ENCODE assay signal across 1 cellular context in the genomic region with DNA sequence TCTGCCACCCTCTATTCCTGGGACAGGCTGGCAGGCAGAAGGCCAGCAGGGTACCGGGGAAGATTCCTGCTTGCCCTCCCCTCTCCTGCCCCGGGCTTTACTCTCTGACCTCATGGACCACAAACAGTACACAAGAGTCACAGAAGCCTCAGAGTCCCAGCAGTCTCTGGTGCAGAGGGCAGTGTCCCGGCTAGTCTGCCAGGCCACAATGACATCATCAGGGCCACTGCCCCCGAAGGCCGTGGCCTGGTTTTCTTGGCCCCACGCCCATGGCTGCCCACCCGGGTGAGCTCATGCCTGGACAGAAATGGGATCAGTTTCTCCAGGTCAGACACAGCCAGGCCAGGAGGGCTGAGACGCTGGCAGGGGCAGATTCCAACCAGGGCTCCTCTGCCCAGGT.
A peak's percentile ranks its signal among the peaks of the same experiment; 100 is the strongest.
TF ChIP-seq lines count a peak whose summit lies in the region.

No MANE protein-coding gene starts in this region.

TF ChIP-seq in HepG2, 621 proteins besides CTCF, POLR2A, EP300 and RAD21 (continued from another document and continues in another):
- TF ChIP-seq HOXD1 (CRISPR knock-in tag; IDR thresholded peaks at IDR 0.05) (no peak), KLF12 (CRISPR knock-in tag; IDR thresholded peaks at IDR 0.05; ENCODE audit: borderline replicate concordance) (no peak), CC2D1A (CRISPR knock-in tag; IDR thresholded peaks at IDR 0.05) (no peak), ZNF260 (CRISPR knock-in tag; IDR thresholded peaks at IDR 0.05; ENCODE audit: borderline replicate concordance, low read depth) (no peak), ZSCAN29 (CRISPR knock-in tag; conservative IDR thresholded peaks at IDR 0.05) (no peak), ZNF496 (CRISPR knock-in tag; IDR thresholded peaks at IDR 0.05; ENCODE audit: insufficient replicate concordance) (no peak), ZSCAN9 (CRISPR knock-in tag; IDR thresholded peaks at IDR 0.05; ENCODE audit: borderline replicate concordance) (no peak), BRD4 (CRISPR knock-in tag; IDR thresholded peaks at IDR 0.05) (no peak), ZNF543 (CRISPR knock-in tag; IDR thresholded peaks at IDR 0.05) (no peak), ZNF530 (CRISPR knock-in tag; IDR thresholded peaks at IDR 0.05; ENCODE audit: low read depth) (no peak), HOXA7 (CRISPR knock-in tag; IDR thresholded peaks at IDR 0.05) (no peak), ZBTB1 (CRISPR knock-in tag; IDR thresholded peaks at IDR 0.05; ENCODE audit: borderline replicate concordance) (no peak), GLI4 (CRISPR knock-in tag; IDR thresholded peaks at IDR 0.05; ENCODE audit: borderline replicate concordance) (no peak), MXD4 (CRISPR knock-in tag; IDR thresholded peaks at IDR 0.05) (no peak), ZNF143 (CRISPR knock-in tag; IDR thresholded peaks at IDR 0.05) (peak; percentile 73), ZBTB8A (CRISPR knock-in tag; IDR thresholded peaks at IDR 0.05; ENCODE audit: borderline replicate concordance, low read depth) (no peak), STAG1 (CRISPR knock-in tag; IDR thresholded peaks at IDR 0.05) (no peak), ZNF24 (IDR thresholded peaks at IDR 0.05) (no peak), NFYC (CRISPR knock-in tag; IDR thresholded peaks at IDR 0.05) (no peak)
- TF ChIP-seq, protein P1, sequence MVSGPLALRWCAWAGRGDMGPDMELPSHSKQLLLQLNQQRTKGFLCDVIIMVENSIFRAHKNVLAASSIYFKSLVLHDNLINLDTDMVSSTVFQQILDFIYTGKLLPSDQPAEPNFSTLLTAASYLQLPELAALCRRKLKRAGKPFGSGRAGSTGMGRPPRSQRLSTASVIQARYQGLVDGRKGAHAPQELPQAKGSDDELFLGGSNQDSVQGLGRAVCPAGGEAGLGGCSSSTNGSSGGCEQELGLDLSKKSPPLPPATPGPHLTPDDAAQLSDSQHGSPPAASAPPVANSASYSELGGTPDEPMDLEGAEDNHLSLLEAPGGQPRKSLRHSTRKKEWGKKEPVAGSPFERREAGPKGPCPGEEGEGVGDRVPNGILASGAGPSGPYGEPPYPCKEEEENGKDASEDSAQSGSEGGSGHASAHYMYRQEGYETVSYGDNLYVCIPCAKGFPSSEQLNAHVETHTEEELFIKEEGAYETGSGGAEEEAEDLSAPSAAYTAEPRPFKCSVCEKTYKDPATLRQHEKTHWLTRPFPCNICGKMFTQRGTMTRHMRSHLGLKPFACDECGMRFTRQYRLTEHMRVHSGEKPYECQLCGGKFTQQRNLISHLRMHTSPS (CRISPR knock-in tag; IDR thresholded peaks at IDR 0.05; ENCODE audit: low read depth) = peak; percentile 57
- TF ChIP-seq, protein P2, sequence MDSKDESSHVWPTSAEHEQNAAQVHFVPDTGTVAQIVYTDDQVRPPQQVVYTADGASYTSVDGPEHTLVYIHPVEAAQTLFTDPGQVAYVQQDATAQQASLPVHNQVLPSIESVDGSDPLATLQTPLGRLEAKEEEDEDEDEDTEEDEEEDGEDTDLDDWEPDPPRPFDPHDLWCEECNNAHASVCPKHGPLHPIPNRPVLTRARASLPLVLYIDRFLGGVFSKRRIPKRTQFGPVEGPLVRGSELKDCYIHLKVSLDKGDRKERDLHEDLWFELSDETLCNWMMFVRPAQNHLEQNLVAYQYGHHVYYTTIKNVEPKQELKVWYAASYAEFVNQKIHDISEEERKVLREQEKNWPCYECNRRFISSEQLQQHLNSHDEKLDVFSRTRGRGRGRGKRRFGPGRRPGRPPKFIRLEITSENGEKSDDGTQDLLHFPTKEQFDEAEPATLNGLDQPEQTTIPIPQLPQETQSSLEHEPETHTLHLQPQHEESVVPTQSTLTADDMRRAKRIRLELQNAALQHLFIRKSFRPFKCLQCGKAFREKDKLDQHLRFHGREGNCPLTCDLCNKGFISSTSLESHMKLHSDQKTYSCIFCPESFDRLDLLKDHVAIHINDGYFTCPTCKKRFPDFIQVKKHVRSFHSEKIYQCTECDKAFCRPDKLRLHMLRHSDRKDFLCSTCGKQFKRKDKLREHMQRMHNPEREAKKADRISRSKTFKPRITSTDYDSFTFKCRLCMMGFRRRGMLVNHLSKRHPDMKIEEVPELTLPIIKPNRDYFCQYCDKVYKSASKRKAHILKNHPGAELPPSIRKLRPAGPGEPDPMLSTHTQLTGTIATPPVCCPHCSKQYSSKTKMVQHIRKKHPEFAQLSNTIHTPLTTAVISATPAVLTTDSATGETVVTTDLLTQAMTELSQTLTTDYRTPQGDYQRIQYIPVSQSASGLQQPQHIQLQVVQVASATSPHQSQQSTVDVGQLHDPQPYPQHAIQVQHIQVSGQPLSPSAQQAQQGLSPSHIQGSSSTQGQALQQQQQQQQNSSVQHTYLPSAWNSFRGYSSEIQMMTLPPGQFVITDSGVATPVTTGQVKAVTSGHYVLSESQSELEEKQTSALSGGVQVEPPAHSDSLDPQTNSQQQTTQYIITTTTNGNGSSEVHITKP (CRISPR knock-in tag; IDR thresholded peaks at IDR 0.05; ENCODE audit: low read depth) = no peak
- TF ChIP-seq, protein P3, sequence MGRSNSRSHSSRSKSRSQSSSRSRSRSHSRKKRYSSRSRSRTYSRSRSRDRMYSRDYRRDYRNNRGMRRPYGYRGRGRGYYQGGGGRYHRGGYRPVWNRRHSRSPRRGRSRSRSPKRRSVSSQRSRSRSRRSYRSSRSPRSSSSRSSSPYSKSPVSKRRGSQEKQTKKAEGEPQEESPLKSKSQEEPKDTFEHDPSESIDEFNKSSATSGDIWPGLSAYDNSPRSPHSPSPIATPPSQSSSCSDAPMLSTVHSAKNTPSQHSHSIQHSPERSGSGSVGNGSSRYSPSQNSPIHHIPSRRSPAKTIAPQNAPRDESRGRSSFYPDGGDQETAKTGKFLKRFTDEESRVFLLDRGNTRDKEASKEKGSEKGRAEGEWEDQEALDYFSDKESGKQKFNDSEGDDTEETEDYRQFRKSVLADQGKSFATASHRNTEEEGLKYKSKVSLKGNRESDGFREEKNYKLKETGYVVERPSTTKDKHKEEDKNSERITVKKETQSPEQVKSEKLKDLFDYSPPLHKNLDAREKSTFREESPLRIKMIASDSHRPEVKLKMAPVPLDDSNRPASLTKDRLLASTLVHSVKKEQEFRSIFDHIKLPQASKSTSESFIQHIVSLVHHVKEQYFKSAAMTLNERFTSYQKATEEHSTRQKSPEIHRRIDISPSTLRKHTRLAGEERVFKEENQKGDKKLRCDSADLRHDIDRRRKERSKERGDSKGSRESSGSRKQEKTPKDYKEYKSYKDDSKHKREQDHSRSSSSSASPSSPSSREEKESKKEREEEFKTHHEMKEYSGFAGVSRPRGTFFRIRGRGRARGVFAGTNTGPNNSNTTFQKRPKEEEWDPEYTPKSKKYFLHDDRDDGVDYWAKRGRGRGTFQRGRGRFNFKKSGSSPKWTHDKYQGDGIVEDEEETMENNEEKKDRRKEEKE (IDR thresholded peaks at IDR 0.05) = no peak
- TF ChIP-seq, protein P4, sequence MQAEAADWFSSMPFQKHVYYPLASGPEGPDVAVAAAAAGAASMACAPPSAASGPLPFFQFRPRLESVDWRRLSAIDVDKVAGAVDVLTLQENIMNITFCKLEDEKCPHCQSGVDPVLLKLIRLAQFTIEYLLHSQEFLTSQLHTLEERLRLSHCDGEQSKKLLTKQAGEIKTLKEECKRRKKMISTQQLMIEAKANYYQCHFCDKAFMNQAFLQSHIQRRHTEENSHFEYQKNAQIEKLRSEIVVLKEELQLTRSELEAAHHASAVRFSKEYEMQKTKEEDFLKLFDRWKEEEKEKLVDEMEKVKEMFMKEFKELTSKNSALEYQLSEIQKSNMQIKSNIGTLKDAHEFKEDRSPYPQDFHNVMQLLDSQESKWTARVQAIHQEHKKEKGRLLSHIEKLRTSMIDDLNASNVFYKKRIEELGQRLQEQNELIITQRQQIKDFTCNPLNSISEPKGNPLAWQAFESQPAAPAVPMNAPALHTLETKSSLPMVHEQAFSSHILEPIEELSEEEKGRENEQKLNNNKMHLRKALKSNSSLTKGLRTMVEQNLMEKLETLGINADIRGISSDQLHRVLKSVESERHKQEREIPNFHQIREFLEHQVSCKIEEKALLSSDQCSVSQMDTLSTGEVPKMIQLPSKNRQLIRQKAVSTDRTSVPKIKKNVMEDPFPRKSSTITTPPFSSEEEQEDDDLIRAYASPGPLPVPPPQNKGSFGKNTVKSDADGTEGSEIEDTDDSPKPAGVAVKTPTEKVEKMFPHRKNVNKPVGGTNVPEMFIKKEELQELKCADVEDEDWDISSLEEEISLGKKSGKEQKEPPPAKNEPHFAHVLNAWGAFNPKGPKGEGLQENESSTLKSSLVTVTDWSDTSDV (CRISPR knock-in tag; IDR thresholded peaks at IDR 0.05) = no peak
- TF ChIP-seq, protein P5, sequence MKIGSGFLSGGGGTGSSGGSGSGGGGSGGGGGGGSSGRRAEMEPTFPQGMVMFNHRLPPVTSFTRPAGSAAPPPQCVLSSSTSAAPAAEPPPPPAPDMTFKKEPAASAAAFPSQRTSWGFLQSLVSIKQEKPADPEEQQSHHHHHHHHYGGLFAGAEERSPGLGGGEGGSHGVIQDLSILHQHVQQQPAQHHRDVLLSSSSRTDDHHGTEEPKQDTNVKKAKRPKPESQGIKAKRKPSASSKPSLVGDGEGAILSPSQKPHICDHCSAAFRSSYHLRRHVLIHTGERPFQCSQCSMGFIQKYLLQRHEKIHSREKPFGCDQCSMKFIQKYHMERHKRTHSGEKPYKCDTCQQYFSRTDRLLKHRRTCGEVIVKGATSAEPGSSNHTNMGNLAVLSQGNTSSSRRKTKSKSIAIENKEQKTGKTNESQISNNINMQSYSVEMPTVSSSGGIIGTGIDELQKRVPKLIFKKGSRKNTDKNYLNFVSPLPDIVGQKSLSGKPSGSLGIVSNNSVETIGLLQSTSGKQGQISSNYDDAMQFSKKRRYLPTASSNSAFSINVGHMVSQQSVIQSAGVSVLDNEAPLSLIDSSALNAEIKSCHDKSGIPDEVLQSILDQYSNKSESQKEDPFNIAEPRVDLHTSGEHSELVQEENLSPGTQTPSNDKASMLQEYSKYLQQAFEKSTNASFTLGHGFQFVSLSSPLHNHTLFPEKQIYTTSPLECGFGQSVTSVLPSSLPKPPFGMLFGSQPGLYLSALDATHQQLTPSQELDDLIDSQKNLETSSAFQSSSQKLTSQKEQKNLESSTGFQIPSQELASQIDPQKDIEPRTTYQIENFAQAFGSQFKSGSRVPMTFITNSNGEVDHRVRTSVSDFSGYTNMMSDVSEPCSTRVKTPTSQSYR (CRISPR knock-in tag; IDR thresholded peaks at IDR 0.05; ENCODE audit: borderline replicate concordance) = no peak
- TF ChIP-seq, protein P6, sequence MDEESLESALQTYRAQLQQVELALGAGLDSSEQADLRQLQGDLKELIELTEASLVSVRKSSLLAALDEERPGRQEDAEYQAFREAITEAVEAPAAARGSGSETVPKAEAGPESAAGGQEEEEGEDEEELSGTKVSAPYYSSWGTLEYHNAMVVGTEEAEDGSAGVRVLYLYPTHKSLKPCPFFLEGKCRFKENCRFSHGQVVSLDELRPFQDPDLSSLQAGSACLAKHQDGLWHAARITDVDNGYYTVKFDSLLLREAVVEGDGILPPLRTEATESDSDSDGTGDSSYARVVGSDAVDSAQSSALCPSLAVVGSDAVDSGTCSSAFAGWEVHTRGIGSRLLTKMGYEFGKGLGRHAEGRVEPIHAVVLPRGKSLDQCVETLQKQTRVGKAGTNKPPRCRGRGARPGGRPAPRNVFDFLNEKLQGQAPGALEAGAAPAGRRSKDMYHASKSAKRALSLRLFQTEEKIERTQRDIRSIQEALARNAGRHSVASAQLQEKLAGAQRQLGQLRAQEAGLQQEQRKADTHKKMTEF (CRISPR knock-in tag; IDR thresholded peaks at IDR 0.05) = no peak
- TF ChIP-seq, protein P7, sequence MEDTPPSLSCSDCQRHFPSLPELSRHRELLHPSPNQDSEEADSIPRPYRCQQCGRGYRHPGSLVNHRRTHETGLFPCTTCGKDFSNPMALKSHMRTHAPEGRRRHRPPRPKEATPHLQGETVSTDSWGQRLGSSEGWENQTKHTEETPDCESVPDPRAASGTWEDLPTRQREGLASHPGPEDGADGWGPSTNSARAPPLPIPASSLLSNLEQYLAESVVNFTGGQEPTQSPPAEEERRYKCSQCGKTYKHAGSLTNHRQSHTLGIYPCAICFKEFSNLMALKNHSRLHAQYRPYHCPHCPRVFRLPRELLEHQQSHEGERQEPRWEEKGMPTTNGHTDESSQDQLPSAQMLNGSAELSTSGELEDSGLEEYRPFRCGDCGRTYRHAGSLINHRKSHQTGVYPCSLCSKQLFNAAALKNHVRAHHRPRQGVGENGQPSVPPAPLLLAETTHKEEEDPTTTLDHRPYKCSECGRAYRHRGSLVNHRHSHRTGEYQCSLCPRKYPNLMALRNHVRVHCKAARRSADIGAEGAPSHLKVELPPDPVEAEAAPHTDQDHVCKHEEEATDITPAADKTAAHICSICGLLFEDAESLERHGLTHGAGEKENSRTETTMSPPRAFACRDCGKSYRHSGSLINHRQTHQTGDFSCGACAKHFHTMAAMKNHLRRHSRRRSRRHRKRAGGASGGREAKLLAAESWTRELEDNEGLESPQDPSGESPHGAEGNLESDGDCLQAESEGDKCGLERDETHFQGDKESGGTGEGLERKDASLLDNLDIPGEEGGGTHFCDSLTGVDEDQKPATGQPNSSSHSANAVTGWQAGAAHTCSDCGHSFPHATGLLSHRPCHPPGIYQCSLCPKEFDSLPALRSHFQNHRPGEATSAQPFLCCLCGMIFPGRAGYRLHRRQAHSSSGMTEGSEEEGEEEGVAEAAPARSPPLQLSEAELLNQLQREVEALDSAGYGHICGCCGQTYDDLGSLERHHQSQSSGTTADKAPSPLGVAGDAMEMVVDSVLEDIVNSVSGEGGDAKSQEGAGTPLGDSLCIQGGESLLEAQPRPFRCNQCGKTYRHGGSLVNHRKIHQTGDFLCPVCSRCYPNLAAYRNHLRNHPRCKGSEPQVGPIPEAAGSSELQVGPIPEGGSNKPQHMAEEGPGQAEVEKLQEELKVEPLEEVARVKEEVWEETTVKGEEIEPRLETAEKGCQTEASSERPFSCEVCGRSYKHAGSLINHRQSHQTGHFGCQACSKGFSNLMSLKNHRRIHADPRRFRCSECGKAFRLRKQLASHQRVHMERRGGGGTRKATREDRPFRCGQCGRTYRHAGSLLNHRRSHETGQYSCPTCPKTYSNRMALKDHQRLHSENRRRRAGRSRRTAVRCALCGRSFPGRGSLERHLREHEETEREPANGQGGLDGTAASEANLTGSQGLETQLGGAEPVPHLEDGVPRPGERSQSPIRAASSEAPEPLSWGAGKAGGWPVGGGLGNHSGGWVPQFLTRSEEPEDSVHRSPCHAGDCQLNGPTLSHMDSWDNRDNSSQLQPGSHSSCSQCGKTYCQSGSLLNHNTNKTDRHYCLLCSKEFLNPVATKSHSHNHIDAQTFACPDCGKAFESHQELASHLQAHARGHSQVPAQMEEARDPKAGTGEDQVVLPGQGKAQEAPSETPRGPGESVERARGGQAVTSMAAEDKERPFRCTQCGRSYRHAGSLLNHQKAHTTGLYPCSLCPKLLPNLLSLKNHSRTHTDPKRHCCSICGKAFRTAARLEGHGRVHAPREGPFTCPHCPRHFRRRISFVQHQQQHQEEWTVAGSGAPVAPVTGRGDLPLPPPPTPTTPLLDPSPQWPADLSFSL (CRISPR knock-in tag; IDR thresholded peaks at IDR 0.05) = no peak
- TF ChIP-seq, protein P8, sequence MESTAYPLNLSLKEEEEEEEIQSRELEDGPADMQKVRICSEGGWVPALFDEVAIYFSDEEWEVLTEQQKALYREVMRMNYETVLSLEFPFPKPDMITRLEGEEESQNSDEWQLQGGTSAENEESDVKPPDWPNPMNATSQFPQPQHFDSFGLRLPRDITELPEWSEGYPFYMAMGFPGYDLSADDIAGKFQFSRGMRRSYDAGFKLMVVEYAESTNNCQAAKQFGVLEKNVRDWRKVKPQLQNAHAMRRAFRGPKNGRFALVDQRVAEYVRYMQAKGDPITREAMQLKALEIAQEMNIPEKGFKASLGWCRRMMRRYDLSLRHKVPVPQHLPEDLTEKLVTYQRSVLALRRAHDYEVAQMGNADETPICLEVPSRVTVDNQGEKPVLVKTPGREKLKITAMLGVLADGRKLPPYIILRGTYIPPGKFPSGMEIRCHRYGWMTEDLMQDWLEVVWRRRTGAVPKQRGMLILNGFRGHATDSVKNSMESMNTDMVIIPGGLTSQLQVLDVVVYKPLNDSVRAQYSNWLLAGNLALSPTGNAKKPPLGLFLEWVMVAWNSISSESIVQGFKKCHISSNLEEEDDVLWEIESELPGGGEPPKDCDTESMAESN (CRISPR knock-in tag; conservative IDR thresholded peaks at IDR 0.05) = no peak
